In the genomic region with DNA sequence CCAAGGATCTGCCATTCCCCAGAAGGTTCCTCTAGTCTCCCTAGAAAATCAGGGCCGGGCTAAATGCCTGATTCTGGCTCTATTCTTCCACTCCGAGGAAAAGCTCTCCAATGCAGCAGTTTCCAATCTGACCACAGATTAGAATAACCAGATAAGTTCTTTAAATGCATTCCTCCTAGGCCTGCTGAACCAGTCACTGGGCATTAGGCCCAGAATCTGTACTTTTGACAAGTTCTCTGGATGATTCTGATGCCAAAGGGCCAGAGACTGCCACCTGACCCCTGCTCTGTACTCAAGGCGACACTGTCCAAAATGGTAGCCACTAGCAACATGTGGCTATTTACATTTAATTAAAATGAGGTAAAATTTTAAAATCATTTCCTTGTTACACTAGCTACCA, we compare ENCODE assay signal across 10 cellular contexts. TPM values are rescaled to one million over a fixed set of nuclear protein-coding genes. Genes with fewer than 3 reads are reported as not detected.
DNase-seq lines count a peak whose midpoint lies in the region; ATAC-seq lines count a peak whose summit lies in the region.
"Had no signal": no experiment of that assay in that cellular context is flagged by ENCODE, and none has a peak within 500 bp of the region (broad histone marks: within the 10 kb centered on the region; RNA-seq: fewer than 3 reads in every experiment).

No MANE protein-coding gene starts in this region.

- H3K27me3 ChIP-seq in mucosa of rectum (ENCODE audit: control insufficient read depth in 2 of 2, insufficient read depth in 2 of 2, low read length in 2 of 2): no peaks in the 10 kb centered on the region
- H3K27me3 ChIP-seq in aorta (ENCODE audit: control insufficient read depth in 1 of 2, insufficient read depth in 2 of 2, low read length in 1 of 2): no peaks in the 10 kb centered on the region

- H3K27ac ChIP-seq in cingulate gyrus (ENCODE audit: low read depth, low read length) (peak overlapping the region; percentile 67), mucosa of rectum (ENCODE audit: low read depth in 2 of 2, low read length in 2 of 2) (peak overlapping the region; percentile 9 to 69), aorta (ENCODE audit: low read depth in 1 of 2, low read length in 2 of 2) (peak overlapping the region; percentile 10 to 96)

- H3K4me3 ChIP-seq in mucosa of rectum (ENCODE audit: low read length in 2 of 2) (no peak overlapping the region), aorta (ENCODE audit: low read length in 2 of 2) (no peak overlapping the region)

- H3K4me1 ChIP-seq in mucosa of rectum (ENCODE audit: control insufficient read depth in 2 of 2, insufficient read depth in 2 of 2, low read length in 2 of 2): peaks cover 54 to 64% of the 10 kb centered on the region in 2 donors
- H3K4me1 ChIP-seq in aorta (ENCODE audit: control insufficient read depth in 1 of 2, insufficient read depth in 2 of 2, low read length in 2 of 2): peaks cover 8 to 16% of the 10 kb centered on the region in 2 donors

- H3K4me3 Mint-ChIP-seq in stimulated activated naive CD8-positive, alpha-beta T cell treated with anti-CD3 and anti-CD28 coated beads, Interleukin-15, Interleukin-2, amounts not matched to agents 100 ng/mL and 50 ng/mL, for 24 hours: no peak overlapping the region

- no peak for ATAC-seq in stimulated activated naive CD8-positive, alpha-beta T cell treated with anti-CD3 and anti-CD28 coated beads, Interleukin-15, Interleukin-2, amounts not matched to agents 100 U/mL and 50 U/mL, for 24 hours
- peak; percentile 63 for ATAC-seq in aorta (ENCODE audit: low FRiP score)
- ATAC-seq in GM21737 (IDR thresholded peaks at IDR 0.05; ENCODE audit: unreplicated experiment): no peak
- no peak for ATAC-seq in GM18909 (IDR thresholded peaks at IDR 0.05; ENCODE audit: poor library complexity, unreplicated experiment)

- H3K36me3 Mint-ChIP-seq in stimulated activated naive CD8-positive, alpha-beta T cell treated with anti-CD3 and anti-CD28 coated beads, Interleukin-15, Interleukin-2, amounts not matched to agents 100 ng/mL and 50 ng/mL, for 24 hours (ENCODE audit: low read depth): peaks cover 70% of the 10 kb centered on the region

- no peak for DNase-seq in stimulated activated naive CD8-positive, alpha-beta T cell treated with anti-CD3 and anti-CD28 coated beads, Interleukin-15, Interleukin-2, amounts not matched to agents 100 U/mL and 50 U/mL, for 24 hours
- DNase-seq in aorta (peak; percentile 49 to 69), NCI-H2171 treated with DMSO at 0.1 percent for 48 hours (lab: John Stamatoyannopoulos, UW) (no peak)
- DNase-seq: NCI-H2081 treated with DMSO at 0.1 percent for 48 hours had no signal

- no peaks in the 10 kb centered on the region for H3K9me3 ChIP-seq in mucosa of rectum (ENCODE audit: control insufficient read depth in 2 of 2, low read length in 2 of 2)
- no peaks in the 10 kb centered on the region for H3K9me3 ChIP-seq in aorta (ENCODE audit: control insufficient read depth, low read length)

- WGBS in aorta, 2 donors: 4% methylated on average over 3 of the region's 3 CpGs

- H3K36me3 ChIP-seq in mucosa of rectum (ENCODE audit: control insufficient read depth in 2 of 2, insufficient read depth in 2 of 2, low read length in 2 of 2) (peaks cover 11 to 14% of the 10 kb centered on the region in 2 donors), aorta (ENCODE audit: control insufficient read depth in 1 of 2, insufficient read depth in 2 of 2, low read length in 1 of 2) (peaks cover 0 to 2% of the 10 kb centered on the region in 2 donors)

- H3K9ac ChIP-seq in mucosa of rectum (ENCODE audit: low read depth in 1 of 2, low read length in 2 of 2): no peak overlapping the region

- no peaks in the 10 kb centered on the region for H3K27me3 Mint-ChIP-seq in stimulated activated naive CD8-positive, alpha-beta T cell treated with anti-CD3 and anti-CD28 coated beads, Interleukin-15, Interleukin-2, amounts not matched to agents 100 ng/mL and 50 ng/mL, for 24 hours

- intact Hi-C loops in aorta (cut with DNase I): loop anchor here in 1 of 2 donors (5.0 kb wide), 1 partner anchor 78 kb away; no protein-coding TSS in a partner anchor

- H3K9me3 Mint-ChIP-seq in stimulated activated naive CD8-positive, alpha-beta T cell treated with anti-CD3 and anti-CD28 coated beads, Interleukin-15, Interleukin-2, amounts not matched to agents 100 ng/mL and 50 ng/mL, for 24 hours: no peaks in the 10 kb centered on the region

- peak overlapping the region; percentile 72 for H3K27ac Mint-ChIP-seq in stimulated activated naive CD8-positive, alpha-beta T cell treated with anti-CD3 and anti-CD28 coated beads, Interleukin-15, Interleukin-2, amounts not matched to agents 100 ng/mL and 50 ng/mL, for 24 hours

- H3K4me1 Mint-ChIP-seq in stimulated activated naive CD8-positive, alpha-beta T cell treated with anti-CD3 and anti-CD28 coated beads, Interleukin-15, Interleukin-2, amounts not matched to agents 100 ng/mL and 50 ng/mL, for 24 hours (ENCODE audit: low read depth): peaks cover 92% of the 10 kb centered on the region

RNA-seq across cellular contexts. Expression of gene MAP3K14, which starts 22.3 kb away (rescaled TPM):
- total RNA-seq in aorta: 10 to 100 TPM; 10.6 to 19.7 TPM
- polyA plus RNA-seq in aorta: 1 to 10 TPM; 5.9 to 6.0 TPM

RNA-seq across cellular contexts. Expression of gene SPATA32, which starts 32.6 kb away (rescaled TPM):
- total RNA-seq in aorta: not detected
- polyA plus RNA-seq in aorta: not detected
- total RNA-seq: kidney epithelial cell had no signal

Comparison
In these comparisons a context has a peak if more than half of its experiments do, and no peak if none do; other contexts are left out.
1. DNase-seq: peak in aorta (2 of 2); none in stimulated activated naive CD8-positive, alpha-beta T cell treated with anti-CD3 and anti-CD28 coated beads, Interleukin-15, Interleukin-2, amounts not matched to agents 100 U/mL and 50 U/mL, for 24 hours (single experiment) and NCI-H2171 treated with DMSO at 0.1 percent for 48 hours (single experiment).
2. Peak in every context shown above with its lines, with median percentiles within 50 percentile points of each other: H3K27ac ChIP-seq.